Comparison of ENCODE assay signal across 19 cellular contexts in the genomic region with DNA sequence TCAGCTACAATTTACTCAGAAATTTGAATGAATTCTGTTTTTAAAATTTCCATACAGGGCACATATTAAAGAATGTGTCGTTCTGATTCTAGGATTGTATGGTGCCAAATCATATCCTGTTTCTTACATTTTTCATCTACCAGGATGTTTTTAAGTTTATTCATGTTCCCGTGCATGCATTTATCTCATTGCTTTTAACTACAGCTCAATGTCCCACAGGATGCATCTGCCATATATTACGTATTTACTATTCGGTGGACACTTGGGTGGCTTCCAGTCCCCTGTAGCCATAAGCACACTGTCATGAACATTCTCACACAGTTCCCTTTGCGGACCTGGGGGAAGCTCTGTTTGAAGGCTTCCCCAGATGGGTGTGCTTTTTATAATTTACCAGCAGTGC.
"Had no signal": no experiment of that assay in that cellular context is flagged by ENCODE, and none has a peak within 500 bp of the region (broad histone marks: within the 10 kb centered on the region; RNA-seq: fewer than 3 reads in every experiment).

No MANE protein-coding gene starts in this region.

- DNase-seq: activated CD4-positive, alpha-beta memory T cell treated with anti-CD3 and anti-CD28 coated beads for 36 hours; activated CD4-positive, alpha-beta T cell treated with anti-CD3 and anti-CD28 coated beads for 4 hours; activated naive CD4-positive, alpha-beta T cell treated with anti-CD3 and anti-CD28 coated beads for 36 hours; activated naive CD8-positive, alpha-beta T cell treated with anti-CD3 and anti-CD28 coated beads, Interleukin-2, amount 50 U/mL, for 24 hours; anterior cingulate cortex; effector CD4-positive, alpha-beta T cell; hippocampal formation; right cardiac atrium; stimulated activated CD4-positive, alpha-beta T cell treated with anti-CD3 and anti-CD28 coated beads, Interleukin-4, amount 100 ng/mL, for 24 hours; stomach; trophoblast cell had no signal

- H3K27me3 Mint-ChIP-seq: activated CD4-positive, alpha-beta memory T cell treated with anti-CD3 and anti-CD28 coated beads for 36 hours; activated naive CD8-positive, alpha-beta T cell treated with anti-CD3 and anti-CD28 coated beads, Interleukin-2, amount 50 U/mL, for 24 hours; brain had no signal

- H3K27ac ChIP-seq: coronary artery, prostate gland, stomach had no signal

- H3K4me3 Mint-ChIP-seq: activated CD4-positive, alpha-beta memory T cell treated with anti-CD3 and anti-CD28 coated beads for 36 hours; activated naive CD4-positive, alpha-beta T cell treated with anti-CD3 and anti-CD28 coated beads for 36 hours; activated naive CD8-positive, alpha-beta T cell treated with anti-CD3 and anti-CD28 coated beads, Interleukin-2, amount 50 U/mL, for 24 hours; brain; stimulated activated effector memory CD8-positive, alpha-beta T cell treated with anti-CD3 and anti-CD28 coated beads, Interleukin-12 subunit alpha, Interleukin-12 subunit beta, amount 100 ng/mL, for 72 hours; T-helper 2 cell treated with Interferon-gamma antibody and Interleukin-4, amounts not matched to agents 5 μg/mL and 100 μg/mL, for 36 hours; WTC11 had no signal

- H3K27ac Mint-ChIP-seq: activated CD4-positive, alpha-beta memory T cell treated with anti-CD3 and anti-CD28 coated beads for 36 hours; activated naive CD4-positive, alpha-beta T cell treated with anti-CD3 and anti-CD28 coated beads for 36 hours; activated naive CD8-positive, alpha-beta T cell treated with anti-CD3 and anti-CD28 coated beads, Interleukin-2, amount 50 U/mL, for 24 hours; activated T-helper 2 cell treated with anti-CD3 and anti-CD28 coated beads, Interferon-gamma antibody, Interleukin-2, Interleukin-4, amounts not matched to agents 10 μg/mL and 5 μg/mL and 100 μg/mL, durations not matched to agents 14 hours and 24 hours and 36 hours; brain; stimulated activated effector memory CD8-positive, alpha-beta T cell treated with anti-CD3 and anti-CD28 coated beads, Interleukin-12 subunit alpha, Interleukin-12 subunit beta, amount 100 ng/mL, for 72 hours; T-helper 2 cell treated with Interferon-gamma antibody and Interleukin-4, amounts not matched to agents 5 μg/mL and 100 μg/mL, for 36 hours; WTC11 had no signal

- H3K4me3 ChIP-seq: coronary artery, prostate gland, stomach had no signal

- H3K4me1 ChIP-seq: prostate gland had no signal

- H3K27me3 ChIP-seq: stomach had no signal

- H3K9me3 ChIP-seq: prostate gland, stomach had no signal

- ATAC-seq: activated naive CD8-positive, alpha-beta T cell treated with anti-CD3 and anti-CD28 coated beads, Interleukin-2, amount 50 U/mL, for 24 hours; esophagus mucosa; right cardiac atrium; stimulated activated effector memory CD8-positive, alpha-beta T cell treated with anti-CD3 and anti-CD28 coated beads, Interleukin-12 subunit alpha, Interleukin-12 subunit beta, amount 100 ng/mL, for 72 hours; WTC11 had no signal

- H3K36me3 Mint-ChIP-seq: activated CD4-positive, alpha-beta memory T cell treated with anti-CD3 and anti-CD28 coated beads for 36 hours; brain had no signal

- H3K36me3 ChIP-seq: prostate gland, stomach had no signal
